In the genomic region with DNA sequence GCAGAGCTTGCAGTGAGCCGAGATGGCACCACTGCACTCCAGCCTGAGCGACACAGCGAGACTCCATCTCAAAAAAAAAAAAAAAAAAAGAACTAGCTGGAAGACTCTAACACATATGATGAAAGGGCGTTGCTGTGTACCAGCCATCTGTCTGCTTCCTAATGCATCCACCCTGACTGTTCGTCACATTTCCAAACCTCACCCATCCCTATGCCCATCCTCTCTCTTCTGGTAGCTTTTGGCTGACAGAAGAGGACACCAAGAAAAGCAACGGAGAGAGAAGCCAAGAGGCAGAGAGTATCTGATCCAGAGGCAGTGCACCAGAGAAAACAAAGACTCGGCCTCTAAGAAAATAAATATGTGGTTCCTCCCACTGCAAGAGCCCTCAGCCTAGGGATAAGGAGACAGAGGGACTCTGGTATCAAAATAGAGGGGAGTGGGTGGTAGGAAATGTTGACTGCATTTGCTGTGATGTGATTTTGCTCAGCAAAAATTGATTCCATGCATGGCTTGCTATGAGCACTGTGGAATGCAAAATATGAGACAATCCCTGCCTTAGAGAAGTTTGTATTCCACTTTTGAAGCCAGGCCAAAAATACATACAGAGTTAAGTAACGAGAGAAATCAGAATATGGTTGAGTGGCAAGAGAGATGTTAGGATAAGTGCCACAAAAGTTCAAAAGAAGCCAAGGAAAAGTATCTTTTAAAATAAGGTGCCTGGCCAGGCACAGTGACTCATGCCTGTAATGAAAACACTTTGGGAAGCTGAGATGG, we compare ENCODE assay signal across 17 cellular contexts.
DNase-seq lines count a peak whose midpoint lies in the region; ATAC-seq and TF ChIP-seq lines count a peak whose summit lies in the region.
"Had no signal": no experiment of that assay in that cellular context is flagged by ENCODE, and none has a peak within 500 bp of the region (broad histone marks: within the 10 kb centered on the region; RNA-seq: fewer than 3 reads in every experiment).

No MANE protein-coding gene starts in this region.

- peak overlapping the region in 1 of 3 experiments; percentile 10 for H3K4me3 Mint-ChIP-seq in nephron
- H3K4me3 Mint-ChIP-seq in Calu3 (ENCODE audit: low read depth, unreplicated experiment): no peak overlapping the region
- H3K4me3 Mint-ChIP-seq in CD4-positive, alpha-beta T cell: no peak overlapping the region
- H3K4me3 Mint-ChIP-seq in activated CD8-positive, alpha-beta T cell treated with anti-CD3 and anti-CD28 coated beads for 36 hours: no peak overlapping the region
- H3K4me3 Mint-ChIP-seq: activated CD4-positive, alpha-beta memory T cell treated with anti-CD3 and anti-CD28 coated beads, Interleukin-2, amount 10 ng/mL, durations not matched to agents 7 days and 5 days; naive thymus-derived CD4-positive, alpha-beta T cell; type B pancreatic cell had no signal

- no peak for ATAC-seq in CD4-positive, alpha-beta T cell (ENCODE audit: poor library complexity)
- no peak for ATAC-seq in activated CD8-positive, alpha-beta T cell treated with anti-CD3 and anti-CD28 coated beads for 36 hours
- ATAC-seq: left ventricle myocardium superior; naive thymus-derived CD4-positive, alpha-beta T cell had no signal

- no TSS peak for BruUV-seq in Calu3 (replicated peaks; lab: Mats Ljungman, UMichigan)

- CTCF ChIA-PET in Calu3 (lab: Charles Lee): interaction anchor here (0.6 kb wide), 1 partner anchor 282 kb away, joined by 8 read pairs; no protein-coding TSS in a partner anchor
- CTCF ChIA-PET in CD4-positive, alpha-beta T cell (lab: Charles Lee): no interaction called here
- CTCF ChIA-PET in activated CD8-positive, alpha-beta T cell treated with anti-CD3 and anti-CD28 coated beads for 36 hours (lab: Charles Lee): no interaction called here

- in situ Hi-C loops in Caki2 (cut with HindIII; ENCODE audit: low pct_unique_long_range_greater_than_20kb, low sequenced_read_pairs): no loop called here

- peak overlapping the region; percentile 75 to 88 (median 76) for H3K27ac Mint-ChIP-seq in nephron
- no peak overlapping the region for H3K27ac Mint-ChIP-seq in Calu3 (ENCODE audit: unreplicated experiment)
- H3K27ac Mint-ChIP-seq in CD4-positive, alpha-beta T cell: no peak overlapping the region
- no peak overlapping the region for H3K27ac Mint-ChIP-seq in activated CD8-positive, alpha-beta T cell treated with anti-CD3 and anti-CD28 coated beads for 36 hours
- H3K27ac Mint-ChIP-seq: activated CD4-positive, alpha-beta memory T cell treated with anti-CD3 and anti-CD28 coated beads, Interleukin-2, amount 10 ng/mL, durations not matched to agents 7 days and 5 days; naive thymus-derived CD4-positive, alpha-beta T cell; type B pancreatic cell had no signal

- H3K27me3 Mint-ChIP-seq in nephron (ENCODE audit: low read depth) (no peaks in the 10 kb centered on the region), Calu3 (ENCODE audit: unreplicated experiment) (no peaks in the 10 kb centered on the region)
- peaks cover 7% of the 10 kb centered on the region for H3K27me3 Mint-ChIP-seq in CD4-positive, alpha-beta T cell
- no peaks in the 10 kb centered on the region for H3K27me3 Mint-ChIP-seq in activated CD8-positive, alpha-beta T cell treated with anti-CD3 and anti-CD28 coated beads for 36 hours
- H3K27me3 Mint-ChIP-seq: type B pancreatic cell had no signal

- H3K36me3 ChIP-seq in MG63 (no peaks in the 10 kb centered on the region), esophagus muscularis mucosa (no peaks in the 10 kb centered on the region)
- H3K36me3 ChIP-seq: ascending aorta, right atrium auricular region had no signal

- peaks cover 45% of the 10 kb centered on the region for H3K4me1 Mint-ChIP-seq in nephron
- H3K4me1 Mint-ChIP-seq in Calu3 (ENCODE audit: low read depth, unreplicated experiment): peaks cover 75% of the 10 kb centered on the region
- no peaks in the 10 kb centered on the region for H3K4me1 Mint-ChIP-seq in CD4-positive, alpha-beta T cell (ENCODE audit: low read depth)
- H3K4me1 Mint-ChIP-seq in activated CD8-positive, alpha-beta T cell treated with anti-CD3 and anti-CD28 coated beads for 36 hours (ENCODE audit: low read depth): no peaks in the 10 kb centered on the region

- POLR2A ChIA-PET in CD4-positive, alpha-beta T cell (lab: Charles Lee): no interaction called here
- POLR2A ChIA-PET in activated CD8-positive, alpha-beta T cell treated with anti-CD3 and anti-CD28 coated beads for 36 hours (lab: Charles Lee): interaction anchor here (0.7 kb wide), 1 partner anchor 82 kb away, joined by 3 read pairs; no protein-coding TSS in a partner anchor

- peaks cover 0 to 17% (median 16%) of the 10 kb centered on the region in 4 donors for H3K4me1 ChIP-seq in esophagus muscularis mucosa
- H3K4me1 ChIP-seq: ascending aorta, right atrium auricular region had no signal

- TF ChIP-seq POLR2A in esophagus muscularis mucosa (IDR thresholded peaks at IDR 0.05; ENCODE audit: low read depth): no peak

- TF ChIP-seq CTCF in esophagus muscularis mucosa (IDR thresholded peaks at IDR 0.05): no peak
- no peak for TF ChIP-seq CTCF in nephron (IDR thresholded peaks at IDR 0.05; ENCODE audit: unreplicated experiment in 3 of 3)
- TF ChIP-seq CTCF in Calu3 (IDR thresholded peaks at IDR 0.05; ENCODE audit: unreplicated experiment): no peak
- no peak for TF ChIP-seq CTCF in CD4-positive, alpha-beta T cell (IDR thresholded peaks at IDR 0.05)
- no peak for TF ChIP-seq CTCF in activated CD8-positive, alpha-beta T cell treated with anti-CD3 and anti-CD28 coated beads for 36 hours (IDR thresholded peaks at IDR 0.05)

- intact Hi-C loops in esophagus muscularis mucosa (cut with DNase I): no loop called here
- intact Hi-C loops in Calu3 (cut with micrococcal nuclease; ENCODE audit: unreplicated experiment): no loop called here
- intact Hi-C loops in CD4-positive, alpha-beta T cell (cut with DNase I, micrococcal nuclease): no loop called here
- intact Hi-C loops in activated CD8-positive, alpha-beta T cell treated with anti-CD3 and anti-CD28 coated beads for 36 hours (cut with micrococcal nuclease): no loop called here

- WGBS in esophagus muscularis mucosa: 63% methylated on average over 8 of the region's 8 CpGs

- DNase-seq in Caki2 (ENCODE audit: low read depth) (peak; percentile 71), MG63 (peak; percentile 62), esophagus muscularis mucosa (ENCODE audit: extremely low spot score) (peak; percentile 83), Calu3 (no peak)
- no peak for DNase-seq in CD4-positive, alpha-beta T cell
- DNase-seq in activated naive CD4-positive, alpha-beta T cell treated with Interleukin-2 at 50 U/mL for 16 hours: no peak
- no peak for DNase-seq in activated CD8-positive, alpha-beta T cell treated with anti-CD3 and anti-CD28 coated beads for 36 hours
- DNase-seq: activated CD4-positive, alpha-beta memory T cell treated with anti-CD3 and anti-CD28 coated beads, Interleukin-2, amount 10 ng/mL, durations not matched to agents 7 days and 5 days; left ventricle myocardium superior; naive thymus-derived CD4-positive, alpha-beta T cell; NCI-H1930; SHP77 treated with DMSO at 0.1 percent for 48 hours had no signal

- peaks cover 5% of the 10 kb centered on the region for H3K36me3 Mint-ChIP-seq in nephron (ENCODE audit: low read depth)
- H3K36me3 Mint-ChIP-seq in Calu3 (ENCODE audit: insufficient read depth, unreplicated experiment): peaks cover 2% of the 10 kb centered on the region
- H3K36me3 Mint-ChIP-seq in CD4-positive, alpha-beta T cell (ENCODE audit: low read depth): no peaks in the 10 kb centered on the region
- no peaks in the 10 kb centered on the region for H3K36me3 Mint-ChIP-seq in activated CD8-positive, alpha-beta T cell treated with anti-CD3 and anti-CD28 coated beads for 36 hours (ENCODE audit: low read depth)
- H3K36me3 Mint-ChIP-seq: naive thymus-derived CD4-positive, alpha-beta T cell; type B pancreatic cell had no signal

- H3K9me3 ChIP-seq in MG63 (no peaks in the 10 kb centered on the region), esophagus muscularis mucosa (no peaks in the 10 kb centered on the region)
- no peaks in the 10 kb centered on the region for H3K9me3 ChIP-seq in CD4-positive, alpha-beta T cell (ENCODE audit: control insufficient read depth, low read length)
- H3K9me3 ChIP-seq: ascending aorta, right atrium auricular region had no signal

- peak overlapping the region in 1 of 4 donors; percentile 3 for H3K27ac ChIP-seq in esophagus muscularis mucosa (replicated peaks in 1 of 4)
- H3K27ac ChIP-seq in CD4-positive, alpha-beta T cell (ENCODE audit: low read depth, low read length): no peak overlapping the region
- H3K27ac ChIP-seq: ascending aorta; BLaER1 treated with 17β-estradiol and CSF1 and Interleukin-3, amounts not matched to agents 10 nM and 100 nM; right atrium auricular region had no signal

- TF ChIP-seq EP300 in esophagus muscularis mucosa (IDR thresholded peaks at IDR 0.05): no peak

- H3K4me3 ChIP-seq in MG63 (no peak overlapping the region), esophagus muscularis mucosa (no peak overlapping the region)
- H3K4me3 ChIP-seq: ascending aorta; BLaER1 treated with 17β-estradiol and CSF1 and Interleukin-3, amounts not matched to agents 10 nM and 100 nM; right atrium auricular region had no signal

- H3K9me3 Mint-ChIP-seq in nephron (peaks cover 2% of the 10 kb centered on the region), Calu3 (ENCODE audit: low read depth, unreplicated experiment) (no peaks in the 10 kb centered on the region)
- no peaks in the 10 kb centered on the region for H3K9me3 Mint-ChIP-seq in CD4-positive, alpha-beta T cell
- H3K9me3 Mint-ChIP-seq in activated CD8-positive, alpha-beta T cell treated with anti-CD3 and anti-CD28 coated beads for 36 hours: no peaks in the 10 kb centered on the region
- H3K9me3 Mint-ChIP-seq: activated CD4-positive, alpha-beta memory T cell treated with anti-CD3 and anti-CD28 coated beads, Interleukin-2, amount 10 ng/mL, durations not matched to agents 7 days and 5 days had no signal

- H3K27me3 ChIP-seq in MG63: no peaks in the 10 kb centered on the region
- H3K27me3 ChIP-seq in esophagus muscularis mucosa: no peaks in the 10 kb centered on the region
- no peaks in the 10 kb centered on the region for H3K27me3 ChIP-seq in CD4-positive, alpha-beta T cell (ENCODE audit: control insufficient read depth, insufficient read depth, low read length)
- H3K27me3 ChIP-seq: ascending aorta; BLaER1 treated with 17β-estradiol and CSF1 and Interleukin-3, amounts not matched to agents 10 nM and 100 nM; right atrium auricular region had no signal

Comparison
In these comparisons a context has a peak if more than half of its experiments do, and no peak if none do; other contexts are left out.
1. DNase-seq: peak in Caki2 (single experiment), MG63 (single experiment) and esophagus muscularis mucosa (single experiment); none in Calu3 (single experiment), CD4-positive, alpha-beta T cell (0 of 10), activated naive CD4-positive, alpha-beta T cell treated with Interleukin-2 at 50 U/mL for 16 hours (single experiment) and activated CD8-positive, alpha-beta T cell treated with anti-CD3 and anti-CD28 coated beads for 36 hours (single experiment).
2. H3K27ac Mint-ChIP-seq: peak in nephron (3 of 3); none in Calu3 (single experiment), CD4-positive, alpha-beta T cell (single experiment) and activated CD8-positive, alpha-beta T cell treated with anti-CD3 and anti-CD28 coated beads for 36 hours (single experiment).